In genomic region chr5:117203584-117203983, GRCh38 we compare ENCODE assay signal across 24 cellular contexts.
DNase-seq lines count a peak whose midpoint lies in the region; ATAC-seq, FAIRE-seq and TF ChIP-seq lines count a peak whose summit lies in the region.
"Had no signal": no experiment of that assay in that cellular context is flagged by ENCODE, and none has a peak within 500 bp of the region (broad histone marks: within the 10 kb centered on the region; RNA-seq: fewer than 3 reads in every experiment).

No MANE protein-coding gene starts in this region.

- CTCF ChIA-PET in GM12878 (lab: Yijun Ruan, JAX), result no interaction called here

- no peaks in the 10 kb centered on the region for H3K9me3 ChIP-seq in WERI-Rb-1 (ENCODE audit: severe bottlenecking)
- no peaks in the 10 kb centered on the region for H3K9me3 ChIP-seq in GM12878 (replicated peaks; ENCODE audit: control insufficient read depth, insufficient read depth, low read length)
- H3K9me3 ChIP-seq in smooth muscle cell (replicated peaks; ENCODE audit: low read depth), result no peaks in the 10 kb centered on the region
- H3K9me3 ChIP-seq in testis, result no peaks in the 10 kb centered on the region
- H3K9me3 ChIP-seq: BE2C, BLaER1 had no signal

- no peak for ATAC-seq in GM12878
- ATAC-seq: CD8-positive, alpha-beta T cell had no signal

- no peak for FAIRE-seq in GM12878 (lab: Jason Lieb, UNC)
- FAIRE-seq: A204.1, GM12891, GM19239 had no signal

- H3K27ac Mint-ChIP-seq in nephron, result peak overlapping the region in 2 of 3 experiments; percentile 76 to 77
- H3K27ac Mint-ChIP-seq: CD14-positive monocyte; CD4-positive, CD25-positive, alpha-beta regulatory T cell; CD8-positive, alpha-beta T cell had no signal

- H3K27me3 ChIP-seq in WERI-Rb-1 (ENCODE audit: insufficient read depth, low read depth, severe bottlenecking) (no peaks in the 10 kb centered on the region), GM12878 (replicated peaks in 1 of 2; ENCODE audit: control insufficient read depth in 2 of 2, insufficient read depth in 2 of 2, low read length in 1 of 2) (no peaks in the 10 kb centered on the region), smooth muscle cell (ENCODE audit: low read depth) (no peaks in the 10 kb centered on the region), testis (no peaks in the 10 kb centered on the region)
- H3K27me3 ChIP-seq: BE2C, BLaER1 had no signal

- BruUV-seq in GM12878 (replicated peaks; lab: Mats Ljungman, UMichigan), result no TSS peak

- H3K4me3 ChIP-seq in WERI-Rb-1 (ENCODE audit: low read depth, low read length) (no peak overlapping the region), GM12878 (no peak overlapping the region), smooth muscle cell (no peak overlapping the region), testis (no peak overlapping the region)
- H3K4me3 ChIP-seq: BLaER1 had no signal

- H3K4me1 Mint-ChIP-seq in nephron, result peaks cover 55% of the 10 kb centered on the region
- H3K4me1 Mint-ChIP-seq: CD14-positive monocyte; CD4-positive, CD25-positive, alpha-beta regulatory T cell had no signal

- H4K20me1 ChIP-seq in GM12878 (ENCODE audit: control insufficient read depth, insufficient read depth) (no peaks in the 10 kb centered on the region), smooth muscle cell (ENCODE audit: low read depth) (no peaks in the 10 kb centered on the region)
- H4K20me1 ChIP-seq: BLaER1 had no signal

- H3K27ac ChIP-seq in WERI-Rb-1 (peak overlapping the region; percentile 96), GM12878 (ENCODE audit: control insufficient read depth, insufficient read depth) (no peak overlapping the region), smooth muscle cell (ENCODE audit: low read depth) (no peak overlapping the region), testis (no peak overlapping the region)
- H3K27ac ChIP-seq: BLaER1 had no signal

- no peak overlapping the region for H2AFZ ChIP-seq in GM12878 (ENCODE audit: control insufficient read depth, low read depth, low read length)
- H2AFZ ChIP-seq in smooth muscle cell (ENCODE audit: low read depth), result no peak overlapping the region

- POLR2A ChIA-PET in GM12878 (lab: Charles Lee), result no interaction called here

- H3F3A ChIP-seq in smooth muscle cell (ENCODE audit: low read depth), result no peaks in the 10 kb centered on the region

- WGBS in GM12878 (ENCODE audit: insufficient coverage, insufficient replicate concordance, low lambda C conversion rate, missing lambda C conversion rate), result 31% methylated on average over 2 of the region's 2 CpGs
- 98% methylated on average over 2 of the region's 2 CpGs for WGBS in smooth muscle cell (ENCODE audit: low lambda C conversion rate)
- 82 to 91% methylated on average over 2 of the region's 2 CpGs for WGBS in testis, 2 donors

- TF ChIP-seq RAD21 in GM12878 (IDR thresholded peaks at IDR 0.05; ENCODE audit: insufficient read depth, low read depth, low read length), result no peak

- H3K4me3 Mint-ChIP-seq in nephron, result no peak overlapping the region
- H3K4me3 Mint-ChIP-seq: CD14-positive monocyte; CD4-positive, CD25-positive, alpha-beta regulatory T cell; CD8-positive, alpha-beta T cell had no signal

- H3K27me3 Mint-ChIP-seq in nephron (ENCODE audit: low read depth), result no peaks in the 10 kb centered on the region
- H3K27me3 Mint-ChIP-seq: CD4-positive, CD25-positive, alpha-beta regulatory T cell had no signal

- H3K79me2 ChIP-seq in GM12878 (ENCODE audit: control insufficient read depth, insufficient read depth, low read length) (no peaks in the 10 kb centered on the region), smooth muscle cell (ENCODE audit: low read depth) (no peaks in the 10 kb centered on the region)

- H3K4me2 ChIP-seq in GM12878 (ENCODE audit: control insufficient read depth, insufficient read depth) (no peak overlapping the region), smooth muscle cell (no peak overlapping the region)
- H3K4me2 ChIP-seq: BLaER1 had no signal

- TF ChIP-seq CTCF in WERI-Rb-1 (IDR thresholded peaks at IDR 0.05; ENCODE audit: low read depth, low read length) (no peak), GM12878 (IDR thresholded peaks at IDR 0.05 in 2 of 3, conservative IDR thresholded peaks at IDR 0.05 in 1 of 3; ENCODE audit: control insufficient read depth in 2 of 3, extremely low read depth in 1 of 3, insufficient read depth in 1 of 3, low read depth in 3 of 3, low read length in 3 of 3) (no peak), nephron (IDR thresholded peaks at IDR 0.05; ENCODE audit: unreplicated experiment in 3 of 3) (no peak), smooth muscle cell (IDR thresholded peaks at IDR 0.05; ENCODE audit: borderline replicate concordance, insufficient read depth, poor library complexity, severe bottlenecking) (no peak), testis (IDR thresholded peaks at IDR 0.05) (no peak)

- DNase-seq in WERI-Rb-1 (no peak), GM12878 (ENCODE audit: low read depth, low spot score) (no peak), smooth muscle cell (lab: John Stamatoyannopoulos, UW; ENCODE audit: unreplicated experiment) (no peak), testis (no peak), T-helper 2 cell (no peak)
- DNase-seq: 8988T; ACHN; BE2C; C1 segment of cervical spinal cord; CD4-positive, CD25-positive, alpha-beta regulatory T cell; CD8-positive, alpha-beta T cell; DMS 273 treated with DMSO at 0.1 percent for 48 hours; DMS153; DMS53; DMS79; DND-41; EL; GDM1 had no signal

- H3K9me3 Mint-ChIP-seq in nephron, result no peaks in the 10 kb centered on the region

- in situ Hi-C loops in GM12878 (cut with MboI), result no loop called here

- intact Hi-C loops in GM12878 (cut with micrococcal nuclease; ENCODE audit: unreplicated experiment), result no loop called here
- intact Hi-C loops in testis (cut with DNase I; ENCODE audit: low total_unique reads), result no loop called here

- H3K36me3 Mint-ChIP-seq in nephron (ENCODE audit: low read depth), result no peaks in the 10 kb centered on the region
- H3K36me3 Mint-ChIP-seq: CD14-positive monocyte; CD4-positive, CD25-positive, alpha-beta regulatory T cell; CD8-positive, alpha-beta T cell had no signal

- no peaks in the 10 kb centered on the region for H3K36me3 ChIP-seq in WERI-Rb-1
- no peaks in the 10 kb centered on the region for H3K36me3 ChIP-seq in GM12878 (ENCODE audit: control insufficient read depth in 2 of 2, insufficient read depth in 2 of 2, low read length in 1 of 2)
- no peaks in the 10 kb centered on the region for H3K36me3 ChIP-seq in smooth muscle cell (ENCODE audit: low read depth)
- H3K36me3 ChIP-seq in testis (ENCODE audit: low read depth, missing control alignments), result no peaks in the 10 kb centered on the region
- H3K36me3 ChIP-seq: BE2C, BLaER1 had no signal

- SMC1A ChIA-PET in GM12878 (lab: Charles Lee; ENCODE audit: uncharacterized antibody, unreplicated experiment), result no interaction called here

- RAD21 ChIA-PET in GM12878 (lab: Charles Lee; ENCODE audit: unreplicated experiment), result no interaction called here

- H3K9ac ChIP-seq in GM12878 (ENCODE audit: control insufficient read depth, insufficient read depth, low read length) (no peak overlapping the region), smooth muscle cell (ENCODE audit: low read depth) (no peak overlapping the region)
- H3K9ac ChIP-seq: BLaER1 had no signal

- TF ChIP-seq POLR2A in GM12878 (IDR thresholded peaks at IDR 0.05; ENCODE audit: low read depth, low read length) (no peak), testis (IDR thresholded peaks at IDR 0.05) (no peak)

- no peaks in the 10 kb centered on the region for H3K4me1 ChIP-seq in GM12878 (ENCODE audit: control insufficient read depth, insufficient read depth, low read length)
- H3K4me1 ChIP-seq in smooth muscle cell (ENCODE audit: low read depth), result peaks cover 12% of the 10 kb centered on the region
- H3K4me1 ChIP-seq in testis, result no peaks in the 10 kb centered on the region
- H3K4me1 ChIP-seq: BLaER1 had no signal

- no peak for TF ChIP-seq EP300 in GM12878 (IDR thresholded peaks at IDR 0.05; ENCODE audit: borderline replicate concordance in 1 of 2, control insufficient read depth in 1 of 2, low read depth in 2 of 2, low read length in 2 of 2)

TF ChIP-seq in GM12878, 131 proteins besides CTCF, POLR2A, EP300 and RAD21:
- TF ChIP-seq, protein P1, sequence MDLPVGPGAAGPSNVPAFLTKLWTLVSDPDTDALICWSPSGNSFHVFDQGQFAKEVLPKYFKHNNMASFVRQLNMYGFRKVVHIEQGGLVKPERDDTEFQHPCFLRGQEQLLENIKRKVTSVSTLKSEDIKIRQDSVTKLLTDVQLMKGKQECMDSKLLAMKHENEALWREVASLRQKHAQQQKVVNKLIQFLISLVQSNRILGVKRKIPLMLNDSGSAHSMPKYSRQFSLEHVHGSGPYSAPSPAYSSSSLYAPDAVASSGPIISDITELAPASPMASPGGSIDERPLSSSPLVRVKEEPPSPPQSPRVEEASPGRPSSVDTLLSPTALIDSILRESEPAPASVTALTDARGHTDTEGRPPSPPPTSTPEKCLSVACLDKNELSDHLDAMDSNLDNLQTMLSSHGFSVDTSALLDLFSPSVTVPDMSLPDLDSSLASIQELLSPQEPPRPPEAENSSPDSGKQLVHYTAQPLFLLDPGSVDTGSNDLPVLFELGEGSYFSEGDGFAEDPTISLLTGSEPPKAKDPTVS (IDR thresholded peaks at IDR 0.05; ENCODE audit: low read depth, low read length), result no peak
- peak; percentile 51; the same call in 1 of the 2 replicates for TF ChIP-seq RAD51 (IDR thresholded peaks at IDR 0.05)
